1 cellular context compared by ENCODE assay signal in the genomic region with DNA sequence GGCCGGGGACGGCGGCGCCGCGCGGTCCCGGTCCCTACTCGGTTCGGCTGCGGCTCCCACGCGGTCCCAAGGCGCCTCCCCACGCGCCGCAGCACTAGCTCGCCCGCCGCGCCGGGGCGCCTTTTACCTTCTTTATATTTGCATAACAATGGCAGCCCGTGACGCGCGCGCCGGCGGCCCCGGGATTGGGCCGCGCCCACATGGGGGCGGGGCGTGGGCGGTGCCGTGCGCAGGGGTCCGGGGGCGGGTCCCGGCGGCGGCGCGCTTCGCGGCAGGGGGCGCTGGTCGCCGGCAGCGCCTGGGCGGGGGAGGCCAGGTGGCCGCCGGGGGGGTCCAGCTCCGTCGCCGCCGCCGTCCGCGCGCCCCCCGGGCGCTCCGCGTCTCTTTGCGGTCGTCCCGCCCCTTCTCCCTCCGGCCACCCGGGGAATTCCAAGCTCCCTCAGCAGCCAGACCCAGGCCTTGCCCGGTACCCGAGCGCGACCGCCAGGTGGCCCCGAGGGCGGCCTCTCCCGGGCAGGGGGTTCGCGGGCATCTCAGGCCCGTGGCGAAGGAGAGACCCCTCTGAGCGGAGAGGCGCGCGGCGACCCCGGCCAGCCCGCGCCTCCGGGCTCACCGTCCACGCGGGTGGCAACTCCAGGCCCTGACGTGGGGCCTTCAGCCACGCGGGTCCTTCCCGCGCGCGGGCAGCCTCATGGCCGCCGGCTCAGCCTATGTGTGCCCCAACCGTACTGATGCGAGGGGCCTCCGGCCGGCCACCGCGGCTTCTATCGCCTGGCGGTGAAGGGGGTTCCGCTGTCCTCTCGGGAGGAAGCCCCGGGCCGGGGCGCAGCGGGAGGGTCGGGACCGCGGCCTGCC.
A peak's percentile ranks its signal among the peaks of the same experiment; 100 is the strongest.
TF ChIP-seq lines count a peak whose summit lies in the region.

A gene with protein sequence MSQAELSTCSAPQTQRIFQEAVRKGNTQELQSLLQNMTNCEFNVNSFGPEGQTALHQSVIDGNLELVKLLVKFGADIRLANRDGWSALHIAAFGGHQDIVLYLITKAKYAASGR (minus strand): TSS at position 96 of the 855 bp plus-strand sequence. CDS start 343 bp downstream, outside the sequence.

TF ChIP-seq in K562, 482 proteins besides CTCF, POLR2A, EP300 and RAD21 (continued from another document and continues in another):
- TF ChIP-seq FUS (optimal IDR thresholded peaks at IDR 0.05; ENCODE audit: low read depth, low read length) (peak; percentile 66), ELF1 (tag; IDR thresholded peaks at IDR 0.05) (no peak), ARHGAP35 (IDR thresholded peaks at IDR 0.05; ENCODE audit: partially characterized antibody) (no peak), NRF1 (conservative IDR thresholded peaks at IDR 0.05 in 1 of 2, IDR thresholded peaks at IDR 0.05 in 1 of 2) (no peak; a peak in 1 of 4 replicates), CXXC5 (CRISPR knock-in tag; IDR thresholded peaks at IDR 0.05) (peak; percentile 62; the same call in 1 of the 2 replicates), ZNF431 (CRISPR knock-in tag; IDR thresholded peaks at IDR 0.05) (peak; percentile 88), XRCC4 (IDR thresholded peaks at IDR 0.05; ENCODE audit: extremely low read depth, insufficient read depth, insufficient read length) (no peak), MCM5 (IDR thresholded peaks at IDR 0.05; ENCODE audit: low read depth) (no peak), ELF2 (CRISPR knock-in tag; IDR thresholded peaks at IDR 0.05) (no peak), CEBPB (tag; IDR thresholded peaks at IDR 0.05) (no peak), TAF9B (IDR thresholded peaks at IDR 0.05; ENCODE audit: partially characterized antibody) (no peak), IRF2 (CRISPR knock-in tag; IDR thresholded peaks at IDR 0.05) (no peak), NR4A1 (CRISPR knock-in tag; IDR thresholded peaks at IDR 0.05) (no peak), NR4A1 (tag; IDR thresholded peaks at IDR 0.05) (0 out of 2 replicates have a peak, but pooled peaks have one; percentile 70), MEF2D (tag; conservative IDR thresholded peaks at IDR 0.05; ENCODE audit: low read depth) (no peak), RB1 (IDR thresholded peaks at IDR 0.05; ENCODE audit: low read depth) (0 out of 2 replicates have a peak, but pooled peaks have one; percentile 22), RFX1 (IDR thresholded peaks at IDR 0.05) (no peak), RFX7 (CRISPR knock-in tag; IDR thresholded peaks at IDR 0.05) (no peak), KAT2B (IDR thresholded peaks at IDR 0.05; ENCODE audit: low read depth, low read length) (no peak), CBFB (CRISPR knock-in tag; IDR thresholded peaks at IDR 0.05) (no peak; the same call in 1 of the 2 replicates), MAFG (tag; conservative IDR thresholded peaks at IDR 0.05) (no peak), FOS (IDR thresholded peaks at IDR 0.05; ENCODE audit: extremely low read depth, insufficient read length) (no peak), PHTF2 (CRISPR knock-in tag; IDR thresholded peaks at IDR 0.05) (no peak), STAT5B (CRISPR knock-in tag; IDR thresholded peaks at IDR 0.05) (no peak), ZNF134 (CRISPR knock-in tag; conservative IDR thresholded peaks at IDR 0.05) (no peak), TAL1 (IDR thresholded peaks at IDR 0.05) (no peak), KLF10 (CRISPR knock-in tag; IDR thresholded peaks at IDR 0.05) (no peak), SMAD2 (IDR thresholded peaks at IDR 0.05; ENCODE audit: low read depth, low read length) (no peak), ETV1 (tag; conservative IDR thresholded peaks at IDR 0.05; ENCODE audit: low read depth) (no peak), NUFIP1 (IDR thresholded peaks at IDR 0.05; ENCODE audit: partially characterized antibody) (no peak), THRAP3 (IDR thresholded peaks at IDR 0.05; ENCODE audit: borderline replicate concordance) (no peak), POLR3A (IDR thresholded peaks at IDR 0.05; ENCODE audit: borderline replicate concordance, extremely low read depth, insufficient read depth, insufficient read length) (no peak), ZNF143 (CRISPR knock-in tag; IDR thresholded peaks at IDR 0.05) (0 out of 2 replicates have a peak, but pooled peaks have one; percentile 30), CHD1 (IDR thresholded peaks at IDR 0.05; ENCODE audit: low read length) (peak; percentile 56), ZNF24 (IDR thresholded peaks at IDR 0.05) (no peak)
- TF ChIP-seq, protein P1, sequence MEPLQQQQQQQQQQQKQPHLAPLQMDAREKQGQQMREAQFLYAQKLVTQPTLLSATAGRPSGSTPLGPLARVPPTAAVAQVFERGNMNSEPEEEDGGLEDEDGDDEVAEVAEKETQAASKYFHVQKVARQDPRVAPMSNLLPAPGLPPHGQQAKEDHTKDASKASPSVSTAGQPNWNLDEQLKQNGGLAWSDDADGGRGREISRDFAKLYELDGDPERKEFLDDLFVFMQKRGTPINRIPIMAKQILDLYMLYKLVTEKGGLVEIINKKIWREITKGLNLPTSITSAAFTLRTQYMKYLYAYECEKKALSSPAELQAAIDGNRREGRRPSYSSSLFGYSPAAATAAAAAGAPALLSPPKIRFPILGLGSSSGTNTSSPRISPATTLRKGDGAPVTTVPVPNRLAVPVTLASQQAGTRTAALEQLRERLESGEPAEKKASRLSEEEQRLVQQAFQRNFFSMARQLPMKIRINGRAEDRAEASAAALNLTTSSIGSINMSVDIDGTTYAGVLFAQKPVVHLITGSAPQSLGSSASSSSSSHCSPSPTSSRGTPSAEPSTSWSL (CRISPR knock-in tag; IDR thresholded peaks at IDR 0.05; ENCODE audit: borderline replicate concordance): no peak
- TF ChIP-seq, protein P2, sequence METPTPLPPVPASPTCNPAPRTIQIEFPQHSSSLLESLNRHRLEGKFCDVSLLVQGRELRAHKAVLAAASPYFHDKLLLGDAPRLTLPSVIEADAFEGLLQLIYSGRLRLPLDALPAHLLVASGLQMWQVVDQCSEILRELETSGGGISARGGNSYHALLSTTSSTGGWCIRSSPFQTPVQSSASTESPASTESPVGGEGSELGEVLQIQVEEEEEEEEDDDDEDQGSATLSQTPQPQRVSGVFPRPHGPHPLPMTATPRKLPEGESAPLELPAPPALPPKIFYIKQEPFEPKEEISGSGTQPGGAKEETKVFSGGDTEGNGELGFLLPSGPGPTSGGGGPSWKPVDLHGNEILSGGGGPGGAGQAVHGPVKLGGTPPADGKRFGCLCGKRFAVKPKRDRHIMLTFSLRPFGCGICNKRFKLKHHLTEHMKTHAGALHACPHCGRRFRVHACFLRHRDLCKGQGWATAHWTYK (CRISPR knock-in tag; IDR thresholded peaks at IDR 0.05): no peak
- TF ChIP-seq, protein P3, sequence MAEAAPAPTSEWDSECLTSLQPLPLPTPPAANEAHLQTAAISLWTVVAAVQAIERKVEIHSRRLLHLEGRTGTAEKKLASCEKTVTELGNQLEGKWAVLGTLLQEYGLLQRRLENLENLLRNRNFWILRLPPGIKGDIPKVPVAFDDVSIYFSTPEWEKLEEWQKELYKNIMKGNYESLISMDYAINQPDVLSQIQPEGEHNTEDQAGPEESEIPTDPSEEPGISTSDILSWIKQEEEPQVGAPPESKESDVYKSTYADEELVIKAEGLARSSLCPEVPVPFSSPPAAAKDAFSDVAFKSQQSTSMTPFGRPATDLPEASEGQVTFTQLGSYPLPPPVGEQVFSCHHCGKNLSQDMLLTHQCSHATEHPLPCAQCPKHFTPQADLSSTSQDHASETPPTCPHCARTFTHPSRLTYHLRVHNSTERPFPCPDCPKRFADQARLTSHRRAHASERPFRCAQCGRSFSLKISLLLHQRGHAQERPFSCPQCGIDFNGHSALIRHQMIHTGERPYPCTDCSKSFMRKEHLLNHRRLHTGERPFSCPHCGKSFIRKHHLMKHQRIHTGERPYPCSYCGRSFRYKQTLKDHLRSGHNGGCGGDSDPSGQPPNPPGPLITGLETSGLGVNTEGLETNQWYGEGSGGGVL (CRISPR knock-in tag; IDR thresholded peaks at IDR 0.05): no peak
- TF ChIP-seq, protein P4, sequence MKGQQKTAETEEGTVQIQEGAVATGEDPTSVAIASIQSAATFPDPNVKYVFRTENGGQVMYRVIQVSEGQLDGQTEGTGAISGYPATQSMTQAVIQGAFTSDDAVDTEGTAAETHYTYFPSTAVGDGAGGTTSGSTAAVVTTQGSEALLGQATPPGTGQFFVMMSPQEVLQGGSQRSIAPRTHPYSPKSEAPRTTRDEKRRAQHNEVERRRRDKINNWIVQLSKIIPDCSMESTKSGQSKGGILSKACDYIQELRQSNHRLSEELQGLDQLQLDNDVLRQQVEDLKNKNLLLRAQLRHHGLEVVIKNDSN (CRISPR knock-in tag; IDR thresholded peaks at IDR 0.05): no peak; the same call in 1 of the 2 replicates
- TF ChIP-seq, protein P5, sequence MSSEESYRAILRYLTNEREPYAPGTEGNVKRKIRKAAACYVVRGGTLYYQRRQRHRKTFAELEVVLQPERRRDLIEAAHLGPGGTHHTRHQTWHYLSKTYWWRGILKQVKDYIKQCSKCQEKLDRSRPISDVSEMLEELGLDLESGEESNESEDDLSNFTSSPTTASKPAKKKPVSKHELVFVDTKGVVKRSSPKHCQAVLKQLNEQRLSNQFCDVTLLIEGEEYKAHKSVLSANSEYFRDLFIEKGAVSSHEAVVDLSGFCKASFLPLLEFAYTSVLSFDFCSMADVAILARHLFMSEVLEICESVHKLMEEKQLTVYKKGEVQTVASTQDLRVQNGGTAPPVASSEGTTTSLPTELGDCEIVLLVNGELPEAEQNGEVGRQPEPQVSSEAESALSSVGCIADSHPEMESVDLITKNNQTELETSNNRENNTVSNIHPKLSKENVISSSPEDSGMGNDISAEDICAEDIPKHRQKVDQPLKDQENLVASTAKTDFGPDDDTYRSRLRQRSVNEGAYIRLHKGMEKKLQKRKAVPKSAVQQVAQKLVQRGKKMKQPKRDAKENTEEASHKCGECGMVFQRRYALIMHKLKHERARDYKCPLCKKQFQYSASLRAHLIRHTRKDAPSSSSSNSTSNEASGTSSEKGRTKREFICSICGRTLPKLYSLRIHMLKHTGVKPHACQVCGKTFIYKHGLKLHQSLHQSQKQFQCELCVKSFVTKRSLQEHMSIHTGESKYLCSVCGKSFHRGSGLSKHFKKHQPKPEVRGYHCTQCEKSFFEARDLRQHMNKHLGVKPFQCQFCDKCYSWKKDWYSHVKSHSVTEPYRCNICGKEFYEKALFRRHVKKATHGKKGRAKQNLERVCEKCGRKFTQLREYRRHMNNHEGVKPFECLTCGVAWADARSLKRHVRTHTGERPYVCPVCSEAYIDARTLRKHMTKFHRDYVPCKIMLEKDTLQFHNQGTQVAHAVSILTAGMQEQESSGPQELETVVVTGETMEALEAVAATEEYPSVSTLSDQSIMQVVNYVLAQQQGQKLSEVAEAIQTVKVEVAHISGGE (CRISPR knock-in tag; IDR thresholded peaks at IDR 0.05): peak in 1 of 3 experiments; percentile 71; a peak in 2 of 6 replicates
- TF ChIP-seq, protein P6, sequence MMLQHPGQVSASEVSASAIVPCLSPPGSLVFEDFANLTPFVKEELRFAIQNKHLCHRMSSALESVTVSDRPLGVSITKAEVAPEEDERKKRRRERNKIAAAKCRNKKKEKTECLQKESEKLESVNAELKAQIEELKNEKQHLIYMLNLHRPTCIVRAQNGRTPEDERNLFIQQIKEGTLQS (IDR thresholded peaks at IDR 0.05): no peak
- TF ChIP-seq, protein P6 (CRISPR knock-in tag; conservative IDR thresholded peaks at IDR 0.05): peak; percentile 39; the same call in 1 of the 2 replicates
- TF ChIP-seq, protein P7, sequence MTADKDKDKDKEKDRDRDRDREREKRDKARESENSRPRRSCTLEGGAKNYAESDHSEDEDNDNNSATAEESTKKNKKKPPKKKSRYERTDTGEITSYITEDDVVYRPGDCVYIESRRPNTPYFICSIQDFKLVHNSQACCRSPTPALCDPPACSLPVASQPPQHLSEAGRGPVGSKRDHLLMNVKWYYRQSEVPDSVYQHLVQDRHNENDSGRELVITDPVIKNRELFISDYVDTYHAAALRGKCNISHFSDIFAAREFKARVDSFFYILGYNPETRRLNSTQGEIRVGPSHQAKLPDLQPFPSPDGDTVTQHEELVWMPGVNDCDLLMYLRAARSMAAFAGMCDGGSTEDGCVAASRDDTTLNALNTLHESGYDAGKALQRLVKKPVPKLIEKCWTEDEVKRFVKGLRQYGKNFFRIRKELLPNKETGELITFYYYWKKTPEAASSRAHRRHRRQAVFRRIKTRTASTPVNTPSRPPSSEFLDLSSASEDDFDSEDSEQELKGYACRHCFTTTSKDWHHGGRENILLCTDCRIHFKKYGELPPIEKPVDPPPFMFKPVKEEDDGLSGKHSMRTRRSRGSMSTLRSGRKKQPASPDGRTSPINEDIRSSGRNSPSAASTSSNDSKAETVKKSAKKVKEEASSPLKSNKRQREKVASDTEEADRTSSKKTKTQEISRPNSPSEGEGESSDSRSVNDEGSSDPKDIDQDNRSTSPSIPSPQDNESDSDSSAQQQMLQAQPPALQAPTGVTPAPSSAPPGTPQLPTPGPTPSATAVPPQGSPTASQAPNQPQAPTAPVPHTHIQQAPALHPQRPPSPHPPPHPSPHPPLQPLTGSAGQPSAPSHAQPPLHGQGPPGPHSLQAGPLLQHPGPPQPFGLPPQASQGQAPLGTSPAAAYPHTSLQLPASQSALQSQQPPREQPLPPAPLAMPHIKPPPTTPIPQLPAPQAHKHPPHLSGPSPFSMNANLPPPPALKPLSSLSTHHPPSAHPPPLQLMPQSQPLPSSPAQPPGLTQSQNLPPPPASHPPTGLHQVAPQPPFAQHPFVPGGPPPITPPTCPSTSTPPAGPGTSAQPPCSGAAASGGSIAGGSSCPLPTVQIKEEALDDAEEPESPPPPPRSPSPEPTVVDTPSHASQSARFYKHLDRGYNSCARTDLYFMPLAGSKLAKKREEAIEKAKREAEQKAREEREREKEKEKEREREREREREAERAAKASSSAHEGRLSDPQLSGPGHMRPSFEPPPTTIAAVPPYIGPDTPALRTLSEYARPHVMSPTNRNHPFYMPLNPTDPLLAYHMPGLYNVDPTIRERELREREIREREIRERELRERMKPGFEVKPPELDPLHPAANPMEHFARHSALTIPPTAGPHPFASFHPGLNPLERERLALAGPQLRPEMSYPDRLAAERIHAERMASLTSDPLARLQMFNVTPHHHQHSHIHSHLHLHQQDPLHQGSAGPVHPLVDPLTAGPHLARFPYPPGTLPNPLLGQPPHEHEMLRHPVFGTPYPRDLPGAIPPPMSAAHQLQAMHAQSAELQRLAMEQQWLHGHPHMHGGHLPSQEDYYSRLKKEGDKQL (CRISPR knock-in tag; IDR thresholded peaks at IDR 0.05; ENCODE audit: borderline replicate concordance): no peak
- TF ChIP-seq, protein P8, sequence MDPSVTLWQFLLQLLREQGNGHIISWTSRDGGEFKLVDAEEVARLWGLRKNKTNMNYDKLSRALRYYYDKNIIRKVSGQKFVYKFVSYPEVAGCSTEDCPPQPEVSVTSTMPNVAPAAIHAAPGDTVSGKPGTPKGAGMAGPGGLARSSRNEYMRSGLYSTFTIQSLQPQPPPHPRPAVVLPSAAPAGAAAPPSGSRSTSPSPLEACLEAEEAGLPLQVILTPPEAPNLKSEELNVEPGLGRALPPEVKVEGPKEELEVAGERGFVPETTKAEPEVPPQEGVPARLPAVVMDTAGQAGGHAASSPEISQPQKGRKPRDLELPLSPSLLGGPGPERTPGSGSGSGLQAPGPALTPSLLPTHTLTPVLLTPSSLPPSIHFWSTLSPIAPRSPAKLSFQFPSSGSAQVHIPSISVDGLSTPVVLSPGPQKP (CRISPR knock-in tag; IDR thresholded peaks at IDR 0.05): no peak
